6 cellular contexts compared by ENCODE assay signal in genomic region chr19:10289167-10289835, GRCh38. TPM values are rescaled to one million over a fixed set of nuclear protein-coding genes. Genes with fewer than 3 reads are reported as not detected.
A peak's percentile ranks its signal among the peaks of the same experiment; 100 is the strongest.
DNase-seq lines count a peak whose midpoint lies in the region; ATAC-seq, FAIRE-seq and TF ChIP-seq lines count a peak whose summit lies in the region.

No MANE protein-coding gene starts in this region.

- POLR2A ChIA-PET in activated naive CD8-positive, alpha-beta T cell treated with anti-CD3 and anti-CD28 coated beads, Interleukin-2, amount 10 ng/mL, durations not matched to agents 7 days and 5 days (lab: Charles Lee), result interaction anchor here (0.6 to 5.0 kb wide), 8 partner anchors 11 to 131 kb away, joined by 3 to 60 read pairs (median 4); partner anchors contain the start of genes ICAM1 and RAVER1

- H3K4me1 ChIP-seq in OCI-LY1 (ENCODE audit: insufficient read depth, low read length, severe bottlenecking), result peaks cover 49% of the 10 kb centered on the region

- no peak overlapping the region for H2AFZ ChIP-seq in OCI-LY1 (ENCODE audit: low read length)

- peaks cover 11% of the 10 kb centered on the region for H3K36me3 ChIP-seq in OCI-LY1 (ENCODE audit: insufficient read depth, low read length)

- H3K79me2 ChIP-seq in OCI-LY1 (ENCODE audit: insufficient read depth, low read length), result no peaks in the 10 kb centered on the region

- no peaks in the 10 kb centered on the region for H4K20me1 ChIP-seq in OCI-LY1 (ENCODE audit: insufficient read depth, low read length)

- peaks cover 3% of the 10 kb centered on the region for H3K9me3 Mint-ChIP-seq in activated naive CD8-positive, alpha-beta T cell treated with anti-CD3 and anti-CD28 coated beads, Interleukin-2, amount 10 ng/mL, durations not matched to agents 7 days and 5 days

- TF ChIP-seq CTCF in OCI-LY1 (IDR thresholded peaks at IDR 0.05; ENCODE audit: low read length), result no peak

- H3K27me3 ChIP-seq in OCI-LY1 (ENCODE audit: insufficient read depth, low read length), result no peaks in the 10 kb centered on the region

- peak; percentile 28 for ATAC-seq in activated naive CD8-positive, alpha-beta T cell treated with anti-CD3 and anti-CD28 coated beads, Interleukin-2, amount 10 ng/mL, durations not matched to agents 7 days and 5 days (ENCODE audit: low read depth)
- no peak for ATAC-seq in GM21528 (IDR thresholded peaks at IDR 0.05; ENCODE audit: low FRiP score, unreplicated experiment)

- peak overlapping the region; percentile 77 for H3K4me3 Mint-ChIP-seq in activated naive CD8-positive, alpha-beta T cell treated with anti-CD3 and anti-CD28 coated beads, Interleukin-2, amount 10 ng/mL, durations not matched to agents 7 days and 5 days

- H3K4me2 ChIP-seq in OCI-LY1 (ENCODE audit: low read length), result peak overlapping the region; percentile 93

- H3K27ac Mint-ChIP-seq in activated naive CD8-positive, alpha-beta T cell treated with anti-CD3 and anti-CD28 coated beads, Interleukin-2, amount 10 ng/mL, durations not matched to agents 7 days and 5 days, result no peak overlapping the region

- H3K27ac ChIP-seq in OCI-LY1 (ENCODE audit: low read depth, low read length, poor library complexity, severe bottlenecking), result no peak overlapping the region

- H3K27me3 Mint-ChIP-seq in activated naive CD8-positive, alpha-beta T cell treated with anti-CD3 and anti-CD28 coated beads, Interleukin-2, amount 10 ng/mL, durations not matched to agents 7 days and 5 days, result peaks cover 62% of the 10 kb centered on the region

- H3K9ac ChIP-seq in OCI-LY1 (ENCODE audit: low read length), result peak overlapping the region; percentile 60

- peaks cover 16% of the 10 kb centered on the region for H3K36me3 Mint-ChIP-seq in activated naive CD8-positive, alpha-beta T cell treated with anti-CD3 and anti-CD28 coated beads, Interleukin-2, amount 10 ng/mL, durations not matched to agents 7 days and 5 days

- no peaks in the 10 kb centered on the region for H3K9me2 ChIP-seq in OCI-LY1 (ENCODE audit: low read depth, low read length)

- DNase-seq in GM18507 (ENCODE audit: extremely low spot score, insufficient read length, low read depth), result no peak
- peak; percentile 72 for DNase-seq in activated naive CD8-positive, alpha-beta T cell treated with anti-CD3 and anti-CD28 coated beads, Interleukin-2, amount 10 ng/mL, durations not matched to agents 7 days and 5 days
- peak; percentile 18 for DNase-seq in middle frontal gyrus (ENCODE audit: extremely low spot score, low spot score)
- DNase-seq in NCI-H526 treated with DMSO at 0.1 percent for 48 hours (lab: John Stamatoyannopoulos, UW), result no peak

- H3K9me3 ChIP-seq in OCI-LY1 (ENCODE audit: low read length), result no peaks in the 10 kb centered on the region

- peaks cover 54% of the 10 kb centered on the region for H3K4me1 Mint-ChIP-seq in activated naive CD8-positive, alpha-beta T cell treated with anti-CD3 and anti-CD28 coated beads, Interleukin-2, amount 10 ng/mL, durations not matched to agents 7 days and 5 days

- H3K4me3 ChIP-seq in OCI-LY1 (ENCODE audit: low read depth, low read length, poor library complexity, severe bottlenecking), result peak overlapping the region; percentile 62

- no peaks in the 10 kb centered on the region for H3F3A ChIP-seq in OCI-LY1 (ENCODE audit: insufficient read depth, low read length)

- peak; percentile 66 for FAIRE-seq in GM18507 (lab: Jason Lieb, UNC)

RNA-seq across cellular contexts. Expression of gene ICAM5, which starts 0.5 kb away (rescaled TPM):
- under 1 TPM; 0.62 to 0.83 TPM for total RNA-seq in activated naive CD8-positive, alpha-beta T cell treated with anti-CD3 and anti-CD28 coated beads, Interleukin-2, amount 10 ng/mL, durations not matched to agents 7 days and 5 days

RNA-seq across cellular contexts. Expression of gene ICAM4, which starts 2.5 kb away (rescaled TPM):
- total RNA-seq in activated naive CD8-positive, alpha-beta T cell treated with anti-CD3 and anti-CD28 coated beads, Interleukin-2, amount 10 ng/mL, durations not matched to agents 7 days and 5 days, result 1 to 10 TPM; 1.2 to 1.7 TPM

RNA-seq across cellular contexts. Expression of gene ICAM1, which starts 18.4 kb away (rescaled TPM):
- total RNA-seq in activated naive CD8-positive, alpha-beta T cell treated with anti-CD3 and anti-CD28 coated beads, Interleukin-2, amount 10 ng/mL, durations not matched to agents 7 days and 5 days, result 10 to 100 TPM in 1 of 2 experiments, 1 to 10 TPM in 1; 9.5 to 11.7 TPM

RNA-seq across cellular contexts. Expression of gene ZGLP1, which starts 20.3 kb away (rescaled TPM):
- total RNA-seq in activated naive CD8-positive, alpha-beta T cell treated with anti-CD3 and anti-CD28 coated beads, Interleukin-2, amount 10 ng/mL, durations not matched to agents 7 days and 5 days, result 1 to 10 TPM; 3.9 to 5.0 TPM

RNA-seq across cellular contexts. Expression of gene FDX2, which starts 26.5 kb away (rescaled TPM):
- 1 to 10 TPM; 7.6 to 9.4 TPM for total RNA-seq in activated naive CD8-positive, alpha-beta T cell treated with anti-CD3 and anti-CD28 coated beads, Interleukin-2, amount 10 ng/mL, durations not matched to agents 7 days and 5 days

Comparison
In these comparisons a context has a peak if more than half of its experiments do, and no peak if none do; other contexts are left out.
1. DNase-seq: peak in activated naive CD8-positive, alpha-beta T cell treated with anti-CD3 and anti-CD28 coated beads, Interleukin-2, amount 10 ng/mL, durations not matched to agents 7 days and 5 days (single experiment) and middle frontal gyrus (single experiment); none in GM18507 (single experiment) and NCI-H526 treated with DMSO at 0.1 percent for 48 hours (single experiment).